13 cellular contexts compared by ENCODE assay signal in genomic region chrX:74458738-74459137, GRCh38. TPM values are rescaled to one million over a fixed set of nuclear protein-coding genes. Genes with fewer than 3 reads are reported as not detected.
A peak's percentile ranks its signal among the peaks of the same experiment; 100 is the strongest.
DNase-seq lines count a peak whose midpoint lies in the region; FAIRE-seq and TF ChIP-seq lines count a peak whose summit lies in the region.
"Had no signal": no experiment of that assay in that cellular context is flagged by ENCODE, and none has a peak within 500 bp of the region (broad histone marks: within the 10 kb centered on the region; RNA-seq: fewer than 3 reads in every experiment).

No MANE protein-coding gene starts in this region.

- H3K79me2 ChIP-seq in OCI-LY3 (ENCODE audit: low read length): no peaks in the 10 kb centered on the region

- H3K4me3 ChIP-seq in OCI-LY3 (ENCODE audit: low read length) (no peak overlapping the region), cardiac fibroblast (replicated peaks in 1 of 2; ENCODE audit: low read depth in 2 of 2, low read length in 2 of 2) (no peak overlapping the region)
- H3K4me3 ChIP-seq: heart left ventricle had no signal

- H3K36me3 Mint-ChIP-seq in mesothelial cell of epicardium: no peaks in the 10 kb centered on the region

- H3K9me3 Mint-ChIP-seq in mesothelial cell of epicardium: peaks cover 25% of the 10 kb centered on the region
- H3K9me3 Mint-ChIP-seq: central memory CD8-positive, alpha-beta T cell had no signal

- H3K9me3 ChIP-seq in OCI-LY3 (ENCODE audit: insufficient read depth, low read length): no peaks in the 10 kb centered on the region
- H3K9me3 ChIP-seq: heart left ventricle had no signal

- H3K36me3 ChIP-seq in OCI-LY3 (replicated peaks; ENCODE audit: low read depth, low read length): no peaks in the 10 kb centered on the region
- H3K36me3 ChIP-seq: heart left ventricle had no signal

- no peak overlapping the region for H2AFZ ChIP-seq in OCI-LY3 (ENCODE audit: low read depth, low read length)

- no peak for TF ChIP-seq POLR2A in GM12891 (IDR thresholded peaks at IDR 0.05; ENCODE audit: low read depth, low read length)

- H4K20me1 ChIP-seq in OCI-LY3 (ENCODE audit: insufficient read depth, low read length): no peaks in the 10 kb centered on the region

- H3K27ac ChIP-seq in OCI-LY3 (ENCODE audit: low read length): no peak overlapping the region
- H3K27ac ChIP-seq: heart left ventricle had no signal

- H3K4me1 ChIP-seq in OCI-LY3 (ENCODE audit: low read length): no peaks in the 10 kb centered on the region

- H3K4me3 Mint-ChIP-seq in mesothelial cell of epicardium: no peak overlapping the region
- H3K4me3 Mint-ChIP-seq: central memory CD8-positive, alpha-beta T cell had no signal

- no peaks in the 10 kb centered on the region for H3K27me3 ChIP-seq in OCI-LY3 (ENCODE audit: low read depth, low read length)

- H3K27ac Mint-ChIP-seq in mesothelial cell of epicardium: peak overlapping the region; percentile 31

- DNase-seq in ELR (ENCODE audit: low read depth) (peak; percentile 84), cardiac fibroblast (ENCODE audit: low read depth in 2 of 2) (peak; percentile 69 to 74), mesothelial cell of epicardium (ENCODE audit: low spot score in 2 of 2, unreplicated experiment in 2 of 2) (no peak), SK-N-DZ (ENCODE audit: low spot score) (no peak), GM12891 (ENCODE audit: insufficient read length, low spot score) (no peak), NCI-H187 (lab: John Stamatoyannopoulos, UW) (no peak), NCI-H1105 (lab: John Stamatoyannopoulos, UW) (no peak)
- DNase-seq: COR-L47; heart left ventricle; stimulated activated CD8-positive, alpha-beta memory T cell treated with anti-CD3 and anti-CD28 coated beads, Interleukin-4, amount 100 ng/mL, for 48 hours had no signal

- H3K9ac ChIP-seq in OCI-LY3 (ENCODE audit: low read length): no peak overlapping the region

- no peak overlapping the region for H3K4me2 ChIP-seq in OCI-LY3 (ENCODE audit: low read length)

- TF ChIP-seq CTCF in OCI-LY3 (IDR thresholded peaks at IDR 0.05; ENCODE audit: low read depth, low read length) (peak; percentile 27; the same call in 1 of the 2 replicates), cardiac fibroblast (IDR thresholded peaks at IDR 0.05; ENCODE audit: low read depth, low read length) (no peak), mesothelial cell of epicardium (IDR thresholded peaks at IDR 0.05; ENCODE audit: unreplicated experiment) (no peak)

- no peaks in the 10 kb centered on the region for H3K27me3 Mint-ChIP-seq in mesothelial cell of epicardium (ENCODE audit: low read depth)

- FAIRE-seq in GM12891 (lab: Jason Lieb, UNC): no peak
- FAIRE-seq: GM18507 had no signal

- peaks cover 4% of the 10 kb centered on the region for H3K4me1 Mint-ChIP-seq in mesothelial cell of epicardium
- H3K4me1 Mint-ChIP-seq: central memory CD8-positive, alpha-beta T cell had no signal

TF ChIP-seq in GM12891, 5 proteins besides CTCF, POLR2A, EP300 and RAD21:
- no peak for TF ChIP-seq PAX5 (IDR thresholded peaks at IDR 0.05; ENCODE audit: insufficient read depth, low read length, severe bottlenecking)
- TF ChIP-seq SPI1 (IDR thresholded peaks at IDR 0.05; ENCODE audit: low read depth, low read length): no peak
- TF ChIP-seq POLR2AphosphoS5 (IDR thresholded peaks at IDR 0.05; ENCODE audit: low read depth, low read length): no peak
- TF ChIP-seq TAF1 (IDR thresholded peaks at IDR 0.05; ENCODE audit: low read depth, low read length): no peak
- no peak for TF ChIP-seq POU2F2 (IDR thresholded peaks at IDR 0.05; ENCODE audit: low read depth, low read length)
TF ChIP-seq in GM12891: peak in this region for 0.

RNA-seq across cellular contexts. Expression of gene SLC16A2, which starts 37.4 kb away (rescaled TPM):
- 14.8 to 15.2 TPM (median 15.0 TPM) in 3 replicates for total RNA-seq in mesothelial cell of epicardium
- 5.1 and 7.2 TPM in 2 replicates for polyA plus RNA-seq in SK-N-DZ (2014; cell fraction: cytosol; rRNA removed)
- polyA plus RNA-seq in SK-N-DZ (2014; cell fraction: nucleus; rRNA removed): 4.6 and 6.1 TPM in 2 replicates
- not detected for polyA plus RNA-seq in GM12891 (2012; ENCODE audit: low read depth, missing spikeins)

Comparison
In these comparisons a context has a peak if more than half of its experiments do, and no peak if none do; other contexts are left out.
1. DNase-seq: peak in ELR (single experiment) and cardiac fibroblast (2 of 2); none in mesothelial cell of epicardium (0 of 2), SK-N-DZ (single experiment), GM12891 (single experiment), NCI-H187 (0 of 2) and NCI-H1105 (single experiment).